In genomic region chr4:169033660-169034059, GRCh38 we compare ENCODE assay signal across 11 cellular contexts. TPM values are rescaled to one million over a fixed set of nuclear protein-coding genes. Genes with fewer than 3 reads are reported as not detected.
DNase-seq lines count a peak whose midpoint lies in the region; ATAC-seq, FAIRE-seq and TF ChIP-seq lines count a peak whose summit lies in the region.
"Had no signal": no experiment of that assay in that cellular context is flagged by ENCODE, and none has a peak within 500 bp of the region (broad histone marks: within the 10 kb centered on the region; RNA-seq: fewer than 3 reads in every experiment).

No MANE protein-coding gene starts in this region.

- TF ChIP-seq RAD21 in SK-N-SH (IDR thresholded peaks at IDR 0.05; ENCODE audit: low read length) = no peak

- no peak overlapping the region for H2AFZ ChIP-seq in SK-N-SH (ENCODE audit: low read depth)

- H3K9ac ChIP-seq in SK-N-SH = no peak overlapping the region

- CTCF ChIA-PET in SK-N-SH (lab: Yijun Ruan, JAX) = interaction anchor here (1.8 kb wide), 1 partner anchor 9 kb away, joined by 7 read pairs; no protein-coding TSS in a partner anchor

- H3K4me3 ChIP-seq in SK-N-SH (ENCODE audit: low read depth in 2 of 2, low read length in 1 of 2) = no peak overlapping the region
- no peak overlapping the region for H3K4me3 ChIP-seq in right lobe of liver
- H3K4me3 ChIP-seq: SK-N-MC had no signal

- peak; percentile 23 to 34 for DNase-seq in NCI-H187 (lab: John Stamatoyannopoulos, UW)
- DNase-seq in NCI-H187 treated with DMSO at 0.1 percent for 48 hours (lab: John Stamatoyannopoulos, UW) = no peak
- peak; percentile 36 for DNase-seq in HT1080 (ENCODE audit: low read depth)
- peak; percentile 51 for DNase-seq in SK-N-SH
- peak in 2 of 3 donors; percentile 34 to 54 for DNase-seq in right lobe of liver
- DNase-seq in 8988T = no peak
- DNase-seq in H54 (ENCODE audit: insufficient read length, low spot score) = no peak
- no peak for DNase-seq in cerebellar cortex (ENCODE audit: low spot score)
- DNase-seq: activated CD4-positive, alpha-beta T cell treated with anti-CD3 and anti-CD28 coated beads, Interleukin-2, amount 10 ng/mL, durations not matched to agents 24 days and 14 days; NCI-H2081 treated with DMSO at 0.1 percent for 48 hours had no signal

- H3K27ac ChIP-seq in SK-N-SH (ENCODE audit: low read depth in 2 of 2, low read length in 1 of 2) (no peak overlapping the region), right lobe of liver (no peak overlapping the region)
- H3K27ac ChIP-seq: SK-N-MC had no signal

- TF ChIP-seq EP300 in SK-N-SH (IDR thresholded peaks at IDR 0.05; ENCODE audit: borderline replicate concordance in 1 of 2, low read depth in 1 of 2, low read length in 1 of 2) = no peak

- H4K20me1 ChIP-seq in SK-N-SH (ENCODE audit: insufficient read depth) = no peaks in the 10 kb centered on the region

- H3K4me1 ChIP-seq in SK-N-SH (ENCODE audit: control insufficient read depth in 1 of 2, insufficient read depth in 2 of 2, low read depth in 1 of 2, low read length in 1 of 2) (peaks cover 0 to 3% of the 10 kb centered on the region in 2 experiments; a peak in 2 of 4 replicates), right lobe of liver (no peaks in the 10 kb centered on the region)

- WGBS in SK-N-SH (ENCODE audit: low lambda C conversion rate) = 86% methylated on average over 6 of the region's 6 CpGs
- 62% methylated on average over 4 of the region's 6 CpGs for WGBS in right lobe of liver (ENCODE audit: insufficient coverage, low coverage, low lambda C conversion rate, missing lambda C conversion rate)

- TF ChIP-seq CTCF in SK-N-SH (IDR thresholded peaks at IDR 0.05) = no peak
- no peak for TF ChIP-seq CTCF in right lobe of liver (IDR thresholded peaks at IDR 0.05)

- ATAC-seq in right lobe of liver = peak; percentile 73 to 98 (median 81)

- no peaks in the 10 kb centered on the region for H3K9me3 ChIP-seq in SK-N-SH
- H3K9me3 ChIP-seq in right lobe of liver = no peaks in the 10 kb centered on the region

- H3K79me2 ChIP-seq in SK-N-SH (ENCODE audit: insufficient read depth) = no peaks in the 10 kb centered on the region

- intact Hi-C loops in right lobe of liver (cut with DNase I) = no loop called here

- H3K9me2 ChIP-seq in SK-N-SH = no peaks in the 10 kb centered on the region

- H3K4me2 ChIP-seq in SK-N-SH = no peak overlapping the region

- H3F3A ChIP-seq in SK-N-SH (replicated peaks; ENCODE audit: insufficient read depth) = peaks cover 16% of the 10 kb centered on the region

- POLR2A ChIA-PET in SK-N-SH (lab: Yijun Ruan, JAX) = no interaction called here

- H3K36me3 ChIP-seq in SK-N-SH (replicated peaks in 1 of 2; ENCODE audit: control insufficient read depth in 1 of 2, insufficient read depth in 2 of 2, low read length in 1 of 2) = no peaks in the 10 kb centered on the region
- H3K36me3 ChIP-seq in right lobe of liver = no peaks in the 10 kb centered on the region

- TF ChIP-seq POLR2A in right lobe of liver (IDR thresholded peaks at IDR 0.05) (no peak), H54 (IDR thresholded peaks at IDR 0.05; ENCODE audit: low read depth, low read length) (no peak)

- H3K27me3 ChIP-seq in SK-N-SH (ENCODE audit: insufficient read depth) (no peaks in the 10 kb centered on the region), right lobe of liver (no peaks in the 10 kb centered on the region)

- FAIRE-seq in H54 (lab: Jason Lieb, UNC) = no peak

TF ChIP-seq in SK-N-SH, 30 proteins besides CTCF, POLR2A, EP300 and RAD21:
- TF ChIP-seq FOXM1 (IDR thresholded peaks at IDR 0.05; ENCODE audit: low read depth) (no peak), NRF1 (IDR thresholded peaks at IDR 0.05; ENCODE audit: low read depth, low read length) (0 out of 2 replicates have a peak, but pooled peaks have one; percentile 12)

RNA-seq across cellular contexts. Expression of gene CBR4, which starts 23.6 kb away (rescaled TPM):
- 14.6 and 16.3 TPM in 2 replicates for total RNA-seq in HT1080 (2014; rRNA removed; shearing (Covaris generic))
- 15.8 and 19.1 TPM in 2 replicates for polyA plus RNA-seq in HT1080 (2015; cell fraction: cytosol; rRNA removed)
- 34.7 and 34.8 TPM in 2 replicates for polyA plus RNA-seq in HT1080 (2015; cell fraction: nucleus; rRNA removed)
- polyA plus RNA-seq in SK-N-SH (2012; rRNA removed) = 2.8 and 4.1 TPM in 2 replicates
- 3.9 and 4.8 TPM in 2 replicates for polyA plus RNA-seq in SK-N-SH (2012; cell fraction: cytosol; rRNA removed)
- polyA plus RNA-seq in SK-N-SH (2012; cell fraction: nucleus; rRNA removed) = 7.5 and 12.4 TPM in 2 replicates
- 10 to 100 TPM; 20.3 to 41.5 (median 22.7) TPM for total RNA-seq in right lobe of liver

Comparison
In these comparisons a context has a peak if more than half of its experiments do, and no peak if none do; other contexts are left out.
1. DNase-seq: peak in NCI-H187 (2 of 2), HT1080 (single experiment), SK-N-SH (single experiment) and right lobe of liver (2 of 3); none in NCI-H187 treated with DMSO at 0.1 percent for 48 hours (single experiment), 8988T (single experiment), H54 (single experiment) and cerebellar cortex (single experiment).